Comparison of ENCODE assay signal across 9 cellular contexts in genomic region chr13:96091164-96091931, GRCh38. TPM values are rescaled to one million over a fixed set of nuclear protein-coding genes. Genes with fewer than 3 reads are reported as not detected.
DNase-seq lines count a peak whose midpoint lies in the region; ATAC-seq, FAIRE-seq and TF ChIP-seq lines count a peak whose summit lies in the region.
"Had no signal": no experiment of that assay in that cellular context is flagged by ENCODE, and none has a peak within 500 bp of the region (broad histone marks: within the 10 kb centered on the region; RNA-seq: fewer than 3 reads in every experiment).

No MANE protein-coding gene starts in this region.

- H4K20me1 ChIP-seq in astrocyte (ENCODE audit: insufficient read depth, low read length) = no peaks in the 10 kb centered on the region

- no peaks in the 10 kb centered on the region for H3K36me3 ChIP-seq in astrocyte (ENCODE audit: insufficient read depth, low read length)
- no peaks in the 10 kb centered on the region for H3K36me3 ChIP-seq in kidney epithelial cell (ENCODE audit: control insufficient read depth, insufficient read depth, low read length)
- no peaks in the 10 kb centered on the region for H3K36me3 ChIP-seq in thoracic aorta

- H3K9me3 ChIP-seq in astrocyte (ENCODE audit: insufficient read depth, low read depth, low read length) = no peaks in the 10 kb centered on the region
- H3K9me3 ChIP-seq in thoracic aorta = no peaks in the 10 kb centered on the region

- ATAC-seq in thoracic aorta (ENCODE audit: insufficient number of reproducible peaks, low FRiP score, low read depth) = no peak
- ATAC-seq in HG02973 (IDR thresholded peaks at IDR 0.05; ENCODE audit: unreplicated experiment) = no peak
- ATAC-seq in GM21390 (IDR thresholded peaks at IDR 0.05; ENCODE audit: unreplicated experiment) = no peak
- ATAC-seq in GM21786 (IDR thresholded peaks at IDR 0.05; ENCODE audit: unreplicated experiment) = no peak

- H3K4me1 Mint-ChIP-seq in astrocyte (ENCODE audit: low read depth, unreplicated experiment) = no peaks in the 10 kb centered on the region

- peaks cover 4% of the 10 kb centered on the region for H3K4me1 ChIP-seq in astrocyte (ENCODE audit: insufficient read depth, low read length)
- peaks cover 3 to 14% of the 10 kb centered on the region in 2 donors for H3K4me1 ChIP-seq in thoracic aorta (ENCODE audit: control insufficient read depth in 1 of 2, low read depth in 2 of 2)

- H3K27ac Mint-ChIP-seq in astrocyte (ENCODE audit: unreplicated experiment) = no peak overlapping the region
- H3K27ac Mint-ChIP-seq: CD4-positive, CD25-positive, alpha-beta regulatory T cell had no signal

- peaks cover 69% of the 10 kb centered on the region for H3K27me3 Mint-ChIP-seq in astrocyte (ENCODE audit: low read depth, unreplicated experiment)

- H3K27ac ChIP-seq in astrocyte (ENCODE audit: low read depth, low read length) = no peak overlapping the region
- H3K27ac ChIP-seq in thoracic aorta = no peak overlapping the region

- H3K4me3 ChIP-seq in astrocyte (ENCODE audit: insufficient read depth, low read depth, low read length) (peak overlapping the region; percentile 15), kidney epithelial cell (ENCODE audit: low read depth, low read length) (peak overlapping the region; percentile 2), thoracic aorta (peak overlapping the region; percentile 64)

- TF ChIP-seq CTCF in astrocyte (IDR thresholded peaks at IDR 0.05; ENCODE audit: insufficient read depth, low read depth, low read length) = no peak
- no peak for TF ChIP-seq CTCF in kidney epithelial cell (IDR thresholded peaks at IDR 0.05; ENCODE audit: insufficient read depth, low read length, poor library complexity, severe bottlenecking)
- TF ChIP-seq CTCF in thoracic aorta (IDR thresholded peaks at IDR 0.05) = no peak

- H2AFZ ChIP-seq in astrocyte (ENCODE audit: low read depth, low read length) = peak overlapping the region; percentile 58

- peak overlapping the region; percentile 77 for H3K4me3 Mint-ChIP-seq in astrocyte (ENCODE audit: unreplicated experiment)
- H3K4me3 Mint-ChIP-seq: CD4-positive, CD25-positive, alpha-beta regulatory T cell had no signal

- H3K4me2 ChIP-seq in astrocyte (ENCODE audit: low read length) = peak overlapping the region; percentile 94

- DNase-seq in activated CD4-positive, alpha-beta T cell treated with anti-CD3 and anti-CD28 coated beads for 48 hours = peak; percentile 1
- no peak for DNase-seq in activated CD4-positive, alpha-beta T cell treated with anti-CD3 and anti-CD28 coated beads, Interleukin-2, amount 50 U/mL, for 4 hours
- DNase-seq in astrocyte (ENCODE audit: low read depth) = no peak
- no peak for DNase-seq in kidney epithelial cell (ENCODE audit: low read depth)
- DNase-seq in thoracic aorta (ENCODE audit: low spot score) = no peak
- DNase-seq: CD4-positive, CD25-positive, alpha-beta regulatory T cell had no signal

- no peak overlapping the region for H3K9ac ChIP-seq in astrocyte (ENCODE audit: low read length)

- no peaks in the 10 kb centered on the region for H3K79me2 ChIP-seq in astrocyte (ENCODE audit: insufficient read depth, low read length)

- FAIRE-seq in astrocyte (lab: Jason Lieb, UNC) = no peak

- H3K9me3 Mint-ChIP-seq in astrocyte (ENCODE audit: unreplicated experiment) = no peaks in the 10 kb centered on the region

- no peaks in the 10 kb centered on the region for H3K36me3 Mint-ChIP-seq in astrocyte (ENCODE audit: low read depth, unreplicated experiment)
- H3K36me3 Mint-ChIP-seq: CD4-positive, CD25-positive, alpha-beta regulatory T cell had no signal

- peaks cover 51% of the 10 kb centered on the region for H3K27me3 ChIP-seq in astrocyte (ENCODE audit: insufficient read depth, low read length)
- peaks cover 32% of the 10 kb centered on the region for H3K27me3 ChIP-seq in kidney epithelial cell (ENCODE audit: control insufficient read depth, insufficient read depth, low read length)
- no peaks in the 10 kb centered on the region for H3K27me3 ChIP-seq in thoracic aorta (replicated peaks; ENCODE audit: insufficient read depth)

RNA-seq across cellular contexts. Expression of gene HS6ST3, which starts 1.4 kb away (rescaled TPM):
- 0.07 TPM in 1 of 2 replicates, not detected in the other for total RNA-seq in astrocyte
- 0.27 and 0.38 TPM in 2 replicates for total RNA-seq in kidney epithelial cell
- 1 to 10 TPM; 1.1 to 1.8 TPM for total RNA-seq in thoracic aorta
- total RNA-seq: CD4-positive, CD25-positive, alpha-beta regulatory T cell had no signal

RNA-seq across cellular contexts. Expression of gene UGGT2, which starts 38.1 kb away (rescaled TPM):
- total RNA-seq in astrocyte (36.1 and 36.2 TPM in 2 replicates), kidney epithelial cell (30.3 and 39.6 TPM in 2 replicates), thoracic aorta (100 to 1,000 TPM in 1 of 2 donors, 10 to 100 TPM in 1; 80.8 to 116 TPM)

Comparison
In these comparisons a context has a peak if more than half of its experiments do, and no peak if none do; other contexts are left out.
1. H3K4me3 ChIP-seq: peak in every context shown above with its lines; median percentile 64 in thoracic aorta; 15 in astrocyte; 2 in kidney epithelial cell.